ENCODE assay signal across 1 cellular context in the genomic region with DNA sequence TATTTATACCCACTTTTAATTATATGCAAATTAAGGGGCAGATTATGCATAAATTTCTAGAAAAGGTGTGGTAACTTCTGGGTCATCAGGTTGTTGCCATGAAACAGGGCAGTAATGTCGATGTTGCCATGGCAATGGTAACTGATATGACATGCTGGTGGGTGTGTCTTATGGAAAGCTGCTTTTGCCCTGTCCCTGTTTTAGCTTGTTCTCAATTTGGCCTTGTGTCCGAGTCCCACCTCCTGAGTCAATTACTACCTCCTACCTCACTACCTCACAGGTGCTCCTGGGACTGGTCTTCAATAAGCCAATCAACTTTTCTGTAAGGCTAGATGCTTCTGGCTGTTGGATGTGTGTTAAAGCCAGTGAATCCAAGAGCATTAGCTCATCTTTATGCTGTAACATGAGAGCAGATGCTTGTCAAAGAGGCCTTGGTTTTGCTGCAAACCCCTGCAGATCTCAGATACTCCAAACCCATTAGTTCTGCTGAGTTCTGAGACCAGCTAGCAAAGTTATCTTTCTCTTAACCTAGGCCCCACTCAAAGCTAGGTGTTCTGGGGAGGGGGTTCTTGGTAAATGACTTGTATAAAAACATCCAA.
TF ChIP-seq lines count a peak whose summit lies in the region.

No MANE protein-coding gene starts in this region.

TF ChIP-seq in IMR-90, 13 proteins besides CTCF, POLR2A, EP300 and RAD21 (continued from another document):
- no peak for TF ChIP-seq USF2 (IDR thresholded peaks at IDR 0.05; ENCODE audit: low read depth, low read length)
